Comparison of ENCODE assay signal across 16 cellular contexts in genomic region chr18:2723207-2723606, GRCh38.
DNase-seq lines count a peak whose midpoint lies in the region; ATAC-seq, FAIRE-seq and TF ChIP-seq lines count a peak whose summit lies in the region.
"Had no signal": no experiment of that assay in that cellular context is flagged by ENCODE, and none has a peak within 500 bp of the region (broad histone marks: within the 10 kb centered on the region; RNA-seq: fewer than 3 reads in every experiment).

No MANE protein-coding gene starts in this region.

- H3K4me1 ChIP-seq in CD4-positive, CD25-positive, alpha-beta regulatory T cell (ENCODE audit: control insufficient read depth, insufficient read depth, low read length, poor library complexity, severe bottlenecking) = no peaks in the 10 kb centered on the region
- H3K4me1 ChIP-seq: breast epithelium had no signal

- H3K27ac Mint-ChIP-seq in CD4-positive, CD25-positive, alpha-beta regulatory T cell = peak overlapping the region; percentile 20 to 54 (median 40)
- H3K27ac Mint-ChIP-seq in activated T-helper 2 cell treated with anti-CD3 and anti-CD28 coated beads, Interferon-gamma antibody, Interleukin-2, Interleukin-4, amounts not matched to agents 10 μg/mL and 5 μg/mL and 100 μg/mL, durations not matched to agents 14 hours and 24 hours and 36 hours = peak overlapping the region; percentile 44
- H3K27ac Mint-ChIP-seq in naive thymus-derived CD8-positive, alpha-beta T cell = peak overlapping the region; percentile 33 to 88 (median 72)

- CTCF ChIA-PET in HEK293T (lab: Yijun Ruan, JAX) = no interaction called here

- H3K4me1 Mint-ChIP-seq in CD4-positive, CD25-positive, alpha-beta regulatory T cell = peaks cover 34 to 67% (median 49%) of the 10 kb centered on the region in 4 donors
- H3K4me1 Mint-ChIP-seq in activated T-helper 2 cell treated with anti-CD3 and anti-CD28 coated beads, Interferon-gamma antibody, Interleukin-2, Interleukin-4, amounts not matched to agents 10 μg/mL and 5 μg/mL and 100 μg/mL, durations not matched to agents 14 hours and 24 hours and 36 hours (ENCODE audit: low read depth) = peaks cover 25% of the 10 kb centered on the region
- peaks cover 14 to 33% (median 27%) of the 10 kb centered on the region in 4 donors for H3K4me1 Mint-ChIP-seq in naive thymus-derived CD8-positive, alpha-beta T cell

- no peaks in the 10 kb centered on the region for H3K9me3 ChIP-seq in CD4-positive, CD25-positive, alpha-beta regulatory T cell (ENCODE audit: control insufficient read depth in 2 of 2, low read length in 2 of 2)
- H3K9me3 ChIP-seq: breast epithelium had no signal

- intact Hi-C loops in activated T-helper 2 cell treated with anti-CD3 and anti-CD28 coated beads, Interferon-gamma antibody, Interleukin-2, Interleukin-4, amounts not matched to agents 10 μg/mL and 5 μg/mL and 100 μg/mL, durations not matched to agents 14 hours and 24 hours and 36 hours (cut with micrococcal nuclease) = no loop called here

- H3K4me3 ChIP-seq in CD4-positive, CD25-positive, alpha-beta regulatory T cell (ENCODE audit: low read depth, low read length) = no peak overlapping the region
- H3K4me3 ChIP-seq: breast epithelium had no signal

- POLR2A ChIA-PET in naive thymus-derived CD8-positive, alpha-beta T cell (lab: Charles Lee) = no interaction called here
- POLR2A ChIA-PET in HEK293T (lab: Yijun Ruan, JAX) = no interaction called here

- no peaks in the 10 kb centered on the region for H3K9me3 Mint-ChIP-seq in CD4-positive, CD25-positive, alpha-beta regulatory T cell
- H3K9me3 Mint-ChIP-seq in activated T-helper 2 cell treated with anti-CD3 and anti-CD28 coated beads, Interferon-gamma antibody, Interleukin-2, Interleukin-4, amounts not matched to agents 10 μg/mL and 5 μg/mL and 100 μg/mL, durations not matched to agents 14 hours and 24 hours and 36 hours = no peaks in the 10 kb centered on the region
- no peaks in the 10 kb centered on the region for H3K9me3 Mint-ChIP-seq in naive thymus-derived CD8-positive, alpha-beta T cell

- no peak for DNase-seq in CD4-positive, CD25-positive, alpha-beta regulatory T cell
- DNase-seq in D721Med (ENCODE audit: insufficient read length, low spot score) = no peak
- DNase-seq in activated T-helper 2 cell treated with anti-CD3 and anti-CD28 coated beads, Interferon-gamma antibody, Interleukin-2, Interleukin-4, amounts not matched to agents 10 μg/mL and 5 μg/mL and 100 μg/mL, durations not matched to agents 14 hours and 24 hours and 36 hours (ENCODE audit: low spot score) = no peak
- DNase-seq in naive thymus-derived CD8-positive, alpha-beta T cell = no peak
- no peak for DNase-seq in LoVo (ENCODE audit: low spot score)
- no peak for DNase-seq in HEK293T (ENCODE audit: extremely low spot score)
- DNase-seq: activated CD4-positive, alpha-beta T cell treated with anti-CD3 and anti-CD28 coated beads, Interleukin-2, amount 50 U/mL, for 1 hour; activated effector memory CD4-positive, alpha-beta T cell treated with anti-CD3 and anti-CD28 coated beads, Interleukin-2, amount 50 U/mL, for 16 hours; AML-193; DMS79 treated with DMSO at 0.1 percent for 48 hours; kidney glomerular epithelial cell; NCI-H1694 treated with DMSO at 0.1 percent for 48 hours; posterior cingulate gyrus; SHP77 treated with DMSO at 0.1 percent for 48 hours had no signal

- peak; percentile 53 for FAIRE-seq in D721Med (lab: Jason Lieb, UNC)

- TF ChIP-seq CTCF in D721Med (IDR thresholded peaks at IDR 0.05; ENCODE audit: insufficient read depth, missing control alignments) = no peak

- peaks cover 99% of the 10 kb centered on the region for H3K36me3 ChIP-seq in CD4-positive, CD25-positive, alpha-beta regulatory T cell (ENCODE audit: control insufficient read depth, insufficient read depth, low read length)
- H3K36me3 ChIP-seq: breast epithelium had no signal

- H3K27me3 Mint-ChIP-seq in CD4-positive, CD25-positive, alpha-beta regulatory T cell = no peaks in the 10 kb centered on the region
- no peaks in the 10 kb centered on the region for H3K27me3 Mint-ChIP-seq in activated T-helper 2 cell treated with anti-CD3 and anti-CD28 coated beads, Interferon-gamma antibody, Interleukin-2, Interleukin-4, amounts not matched to agents 10 μg/mL and 5 μg/mL and 100 μg/mL, durations not matched to agents 14 hours and 24 hours and 36 hours (ENCODE audit: low read depth)
- H3K27me3 Mint-ChIP-seq in naive thymus-derived CD8-positive, alpha-beta T cell = no peaks in the 10 kb centered on the region

- no peak overlapping the region for H3K27ac ChIP-seq in CD4-positive, CD25-positive, alpha-beta regulatory T cell (ENCODE audit: insufficient read depth, low read length, poor library complexity, severe bottlenecking)
- H3K27ac ChIP-seq: breast epithelium had no signal

- no peak for ATAC-seq in CD4-positive, CD25-positive, alpha-beta regulatory T cell (ENCODE audit: low read depth in 2 of 2)
- no peak for ATAC-seq in naive thymus-derived CD8-positive, alpha-beta T cell
- no peak for ATAC-seq in GM19395 (IDR thresholded peaks at IDR 0.05; ENCODE audit: unreplicated experiment)

- H3K27me3 ChIP-seq in CD4-positive, CD25-positive, alpha-beta regulatory T cell (ENCODE audit: control insufficient read depth, insufficient read depth, low read length) = no peaks in the 10 kb centered on the region
- H3K27me3 ChIP-seq: breast epithelium had no signal

- H3K36me3 Mint-ChIP-seq in CD4-positive, CD25-positive, alpha-beta regulatory T cell = peaks cover 64% of the 10 kb centered on the region
- H3K36me3 Mint-ChIP-seq in activated T-helper 2 cell treated with anti-CD3 and anti-CD28 coated beads, Interferon-gamma antibody, Interleukin-2, Interleukin-4, amounts not matched to agents 10 μg/mL and 5 μg/mL and 100 μg/mL, durations not matched to agents 14 hours and 24 hours and 36 hours (ENCODE audit: low read depth) = peaks cover 76% of the 10 kb centered on the region
- peaks cover 10 to 85% (median 52%) of the 10 kb centered on the region in 3 donors for H3K36me3 Mint-ChIP-seq in naive thymus-derived CD8-positive, alpha-beta T cell

- H3K4me3 Mint-ChIP-seq in CD4-positive, CD25-positive, alpha-beta regulatory T cell = peak overlapping the region in 1 of 4 donors; percentile 77
- H3K4me3 Mint-ChIP-seq in activated T-helper 2 cell treated with anti-CD3 and anti-CD28 coated beads, Interferon-gamma antibody, Interleukin-2, Interleukin-4, amounts not matched to agents 10 μg/mL and 5 μg/mL and 100 μg/mL, durations not matched to agents 14 hours and 24 hours and 36 hours (ENCODE audit: low read depth) = no peak overlapping the region
- peak overlapping the region in 1 of 10 donors; percentile 33 for H3K4me3 Mint-ChIP-seq in naive thymus-derived CD8-positive, alpha-beta T cell

TF ChIP-seq in HEK293T, 16 proteins besides CTCF, POLR2A, EP300 and RAD21:
- TF ChIP-seq BHLHE40 (IDR thresholded peaks at IDR 0.05; ENCODE audit: borderline replicate concordance) (no peak), PKNOX1 (IDR thresholded peaks at IDR 0.05) (no peak), L3MBTL2 (conservative IDR thresholded peaks at IDR 0.05) (no peak), ZNF384 (IDR thresholded peaks at IDR 0.05) (no peak), CTBP1 (IDR thresholded peaks at IDR 0.05; ENCODE audit: borderline replicate concordance) (no peak), FOXA1 (IDR thresholded peaks at IDR 0.05) (no peak), LEF1 (IDR thresholded peaks at IDR 0.05; ENCODE audit: borderline replicate concordance) (no peak), SUZ12 (IDR thresholded peaks at IDR 0.05) (no peak), ELF4 (IDR thresholded peaks at IDR 0.05) (no peak), FOXK2 (IDR thresholded peaks at IDR 0.05) (no peak), SP1 (IDR thresholded peaks at IDR 0.05) (no peak), NFRKB (IDR thresholded peaks at IDR 0.05) (no peak)
